In the genomic region with DNA sequence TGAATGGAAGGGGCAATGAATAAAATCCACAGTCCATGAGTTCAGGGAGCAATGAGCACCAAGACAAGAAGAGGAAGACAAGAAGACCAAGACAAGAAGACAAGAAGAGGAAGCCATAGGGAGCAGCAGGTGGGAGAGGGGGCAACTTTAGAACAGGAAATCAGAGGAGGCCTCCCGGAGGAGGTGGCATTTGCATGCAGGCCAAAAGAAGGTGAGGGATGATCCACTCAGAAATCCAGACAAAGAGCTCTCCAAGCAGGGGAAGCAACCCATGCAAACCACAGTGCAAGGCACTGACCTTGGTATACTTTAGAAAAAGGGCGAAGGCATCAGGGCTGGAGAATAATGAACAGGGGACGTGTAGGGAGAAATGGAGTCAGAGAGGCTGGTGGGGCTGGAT, we compare ENCODE assay signal across 28 cellular contexts.
"Had no signal": no experiment of that assay in that cellular context is flagged by ENCODE, and none has a peak within 500 bp of the region (broad histone marks: within the 10 kb centered on the region; RNA-seq: fewer than 3 reads in every experiment).

No MANE protein-coding gene starts in this region.

- H3K36me3 Mint-ChIP-seq: stimulated activated effector memory CD8-positive, alpha-beta T cell treated with anti-CD3 and anti-CD28 coated beads, Interleukin-12 subunit alpha, Interleukin-12 subunit beta, amount 100 ng/mL, for 72 hours had no signal

- DNase-seq: activated CD4-positive, alpha-beta T cell treated with anti-CD3 and anti-CD28 coated beads, Interleukin-2, amount 10 ng/mL, durations not matched to agents 24 days and 14 days; activated CD4-positive, CD25-positive, alpha-beta regulatory T cell treated with anti-CD3 and anti-CD28 coated beads, Interleukin-2, amount 50 U/mL, for 72 hours; activated CD8-positive, alpha-beta T cell treated with anti-CD3 and anti-CD28 coated beads for 36 hours; activated gamma-delta T cell treated with Interleukin-2 at 50 U/mL for 16 hours; activated naive CD4-positive, alpha-beta T cell treated with anti-CD3 and anti-CD28 coated beads, Interleukin-2, amount 50 U/mL, for 16 hours; activated T-cell treated with anti-CD3 and anti-CD28 coated beads, Interleukin-2, amount 50 U/mL, for 4 hours; effector CD8-positive, alpha-beta T cell; esophagus squamous epithelium; foreskin melanocyte; kidney glomerular epithelial cell; mucosa of descending colon; nephron progenitor cell; ovary; stimulated activated CD4-positive, alpha-beta T cell treated with anti-CD3 and anti-CD28 coated beads, Interleukin-12 subunit alpha, Interleukin-12 subunit beta, amount 100 ng/mL, for 4 hours; stimulated activated CD4-positive, alpha-beta T cell treated with anti-CD3 and anti-CD28 coated beads, Interleukin-4, amount 100 ng/mL, for 1 hour; T-helper 9 cell; tibial artery had no signal

- H3K9me3 ChIP-seq: esophagus squamous epithelium, mucosa of descending colon, neutrophil, ovary, tibial artery had no signal

- H3K4me3 Mint-ChIP-seq: activated CD4-positive, alpha-beta T cell treated with anti-CD3 and anti-CD28 coated beads, Interleukin-2, amount 10 ng/mL, durations not matched to agents 24 days and 14 days; activated CD8-positive, alpha-beta T cell treated with anti-CD3 and anti-CD28 coated beads for 36 hours; activated T-cell treated with anti-CD3 and anti-CD28 coated beads, Interleukin-2, amount 50 U/mL, for 4 hours; activated T-helper 17 cell treated with anti-CD3 and anti-CD28 coated beads, Interleukin-2, amount 50 U/mL, for 72 hours; nephron progenitor cell; stimulated activated effector memory CD8-positive, alpha-beta T cell treated with anti-CD3 and anti-CD28 coated beads, Interleukin-12 subunit alpha, Interleukin-12 subunit beta, amount 100 ng/mL, for 72 hours; stimulated activated naive CD8-positive, alpha-beta T cell treated with anti-CD3 and anti-CD28 coated beads, Interleukin-15, Interleukin-2, amounts not matched to agents 100 ng/mL and 50 ng/mL, for 24 hours had no signal

- H3K27me3 ChIP-seq: esophagus squamous epithelium, neutrophil, ovary, tibial artery had no signal

- H3K4me3 ChIP-seq: esophagus squamous epithelium, mucosa of descending colon, ovary, skin epidermis, tibial artery had no signal

- FAIRE-seq: bronchial epithelial cell, colon, endometrium, TTC549 had no signal

- ATAC-seq: activated CD8-positive, alpha-beta T cell treated with anti-CD3 and anti-CD28 coated beads for 36 hours; activated T-cell treated with anti-CD3 and anti-CD28 coated beads, Interleukin-2, amount 50 U/mL, for 4 hours; activated T-helper 17 cell treated with anti-CD3 and anti-CD28 coated beads, Interleukin-2, amount 50 U/mL, for 72 hours; mucosa of descending colon; stimulated activated effector memory CD8-positive, alpha-beta T cell treated with anti-CD3 and anti-CD28 coated beads, Interleukin-12 subunit alpha, Interleukin-12 subunit beta, amount 100 ng/mL, for 72 hours had no signal

- H3K27me3 Mint-ChIP-seq: activated CD4-positive, alpha-beta T cell treated with anti-CD3 and anti-CD28 coated beads, Interleukin-2, amount 10 ng/mL, durations not matched to agents 24 days and 14 days; activated CD8-positive, alpha-beta T cell treated with anti-CD3 and anti-CD28 coated beads for 36 hours; activated T-helper 17 cell treated with anti-CD3 and anti-CD28 coated beads, Interleukin-2, amount 50 U/mL, for 72 hours; progenitor cell of endocrine pancreas; stimulated activated naive CD8-positive, alpha-beta T cell treated with anti-CD3 and anti-CD28 coated beads, Interleukin-15, Interleukin-2, amounts not matched to agents 100 ng/mL and 50 ng/mL, for 24 hours had no signal

- H3K27ac Mint-ChIP-seq: activated CD4-positive, alpha-beta T cell treated with anti-CD3 and anti-CD28 coated beads, Interleukin-2, amount 10 ng/mL, durations not matched to agents 24 days and 14 days; activated CD8-positive, alpha-beta T cell treated with anti-CD3 and anti-CD28 coated beads for 36 hours; activated T-helper 17 cell treated with anti-CD3 and anti-CD28 coated beads, Interleukin-2, amount 50 U/mL, for 72 hours; nephron progenitor cell; stimulated activated effector memory CD8-positive, alpha-beta T cell treated with anti-CD3 and anti-CD28 coated beads, Interleukin-12 subunit alpha, Interleukin-12 subunit beta, amount 100 ng/mL, for 72 hours; stimulated activated naive CD8-positive, alpha-beta T cell treated with anti-CD3 and anti-CD28 coated beads, Interleukin-15, Interleukin-2, amounts not matched to agents 100 ng/mL and 50 ng/mL, for 24 hours had no signal

- H3K9me3 Mint-ChIP-seq: activated CD4-positive, alpha-beta T cell treated with anti-CD3 and anti-CD28 coated beads, Interleukin-2, amount 10 ng/mL, durations not matched to agents 24 days and 14 days; activated CD8-positive, alpha-beta T cell treated with anti-CD3 and anti-CD28 coated beads for 36 hours; activated T-cell treated with anti-CD3 and anti-CD28 coated beads, Interleukin-2, amount 50 U/mL, for 4 hours; activated T-helper 17 cell treated with anti-CD3 and anti-CD28 coated beads, Interleukin-2, amount 50 U/mL, for 72 hours; nephron progenitor cell; stimulated activated effector memory CD8-positive, alpha-beta T cell treated with anti-CD3 and anti-CD28 coated beads, Interleukin-12 subunit alpha, Interleukin-12 subunit beta, amount 100 ng/mL, for 72 hours; stimulated activated naive CD8-positive, alpha-beta T cell treated with anti-CD3 and anti-CD28 coated beads, Interleukin-15, Interleukin-2, amounts not matched to agents 100 ng/mL and 50 ng/mL, for 24 hours had no signal

- H3K36me3 ChIP-seq: neutrophil, ovary had no signal

- H3K27ac ChIP-seq: epithelial cell of prostate, neutrophil, ovary, tibial artery had no signal

- H3K4me1 Mint-ChIP-seq: activated CD4-positive, alpha-beta T cell treated with anti-CD3 and anti-CD28 coated beads, Interleukin-2, amount 10 ng/mL, durations not matched to agents 24 days and 14 days; stimulated activated effector memory CD8-positive, alpha-beta T cell treated with anti-CD3 and anti-CD28 coated beads, Interleukin-12 subunit alpha, Interleukin-12 subunit beta, amount 100 ng/mL, for 72 hours had no signal
